ENCODE assay signal across 11 cellular contexts in the genomic region with DNA sequence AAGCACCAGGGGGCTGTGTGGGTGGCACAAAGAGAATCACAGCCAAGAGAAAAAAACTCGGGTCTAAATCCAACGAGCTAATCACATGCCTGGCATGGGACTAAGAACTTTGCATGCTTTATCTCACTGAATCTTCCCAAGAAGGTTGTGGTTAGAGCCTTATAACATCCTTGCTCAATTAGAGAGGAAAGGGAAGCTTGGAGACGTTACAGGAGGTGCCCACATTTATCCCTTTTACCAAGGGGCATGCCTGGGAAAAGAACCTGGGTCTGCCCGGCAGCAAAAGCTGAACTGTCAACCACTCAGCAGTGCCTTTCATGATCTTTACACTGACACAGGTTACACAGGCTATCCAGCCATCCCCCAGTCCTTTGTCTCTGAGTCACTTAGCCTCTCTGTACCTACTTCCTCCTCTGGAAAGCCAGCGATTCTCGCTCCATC.
DNase-seq lines count a peak whose midpoint lies in the region; TF ChIP-seq lines count a peak whose summit lies in the region.
"Had no signal": no experiment of that assay in that cellular context is flagged by ENCODE, and none has a peak within 500 bp of the region (broad histone marks: within the 10 kb centered on the region; RNA-seq: fewer than 3 reads in every experiment).

No MANE protein-coding gene starts in this region.

- CTCF ChIA-PET in PC-9 (lab: Charles Lee): interaction anchor here (0.5 to 0.7 kb wide), 5 partner anchors 94 to 137 kb away, joined by 3 to 9 read pairs (median 4); no protein-coding TSS in a partner anchor

- WGBS in spleen, 5 donors: 29 to 41% (median 36%) methylated on average over 5 to 6 of the region's 6 CpGs

- H3K27ac ChIP-seq in PC-9 (peak overlapping the region; percentile 16; the same call in 1 of the 2 replicates), spleen (peak overlapping the region in 1 of 8 donors; percentile 26)
- H3K27ac ChIP-seq: right lobe of liver, SJSA1 had no signal

- H3K9me2 ChIP-seq in PC-9 (ENCODE audit: insufficient read depth): no peaks in the 10 kb centered on the region

- BruUV-seq in PC-9 (replicated peaks; lab: Mats Ljungman, UMichigan): no TSS peak

- POLR2A ChIA-PET in PC-9 (lab: Charles Lee; ENCODE audit: unreplicated experiment): no interaction called here

- no peak for TF ChIP-seq POLR2A in spleen (IDR thresholded peaks at IDR 0.05)

- DNase-seq in GM12864 (ENCODE audit: low read depth) (peak; percentile 60), HFF-Myc (ENCODE audit: extremely low read depth, low read depth) (peak; percentile 52), PC-9 (peak; percentile 20 to 71), glomerular visceral epithelial cell (ENCODE audit: extremely low spot score) (peak; percentile 71), spleen (no peak), SKM-1 (lab: John Stamatoyannopoulos, UW; ENCODE audit: unreplicated experiment) (no peak), putamen (ENCODE audit: low spot score) (no peak)
- DNase-seq in NK-92 treated with Interleukin-12 subunit alpha and Interleukin-12 subunit beta, amount 100 ng/mL, for 24 hours (lab: John Stamatoyannopoulos, UW): no peak
- DNase-seq: activated T-cell treated with anti-CD3 and anti-CD28 coated beads, Interleukin-2, amount 50 U/mL, for 24 hours; right lobe of liver had no signal

- no peaks in the 10 kb centered on the region for H3K9me3 ChIP-seq in PC-9 (ENCODE audit: insufficient read depth, low read depth)
- no peaks in the 10 kb centered on the region for H3K9me3 ChIP-seq in spleen
- H3K9me3 ChIP-seq: right lobe of liver, SJSA1 had no signal

- TF ChIP-seq CTCF in GM12864 (IDR thresholded peaks at IDR 0.05; ENCODE audit: low read depth, low read length, missing control alignments): no peak
- TF ChIP-seq CTCF in HFF-Myc (IDR thresholded peaks at IDR 0.05; ENCODE audit: low read depth, low read length, missing control alignments): no peak
- TF ChIP-seq CTCF in PC-9 (conservative IDR thresholded peaks at IDR 0.05): no peak
- no peak for TF ChIP-seq CTCF in spleen (IDR thresholded peaks at IDR 0.05 in 8 of 11, conservative IDR thresholded peaks at IDR 0.05 in 3 of 11)

- H3K4me1 ChIP-seq in PC-9 (replicated peaks; ENCODE audit: insufficient read depth) (peaks cover 33% of the 10 kb centered on the region), spleen (peaks cover 0 to 22% (median 6%) of the 10 kb centered on the region in 6 donors)
- H3K4me1 ChIP-seq: right lobe of liver had no signal

- peaks cover 31% of the 10 kb centered on the region; the same call in 1 of the 2 replicates for H3F3A ChIP-seq in PC-9 (ENCODE audit: insufficient read depth, low read depth)

- H3K36me3 ChIP-seq in PC-9 (ENCODE audit: low read depth) (no peaks in the 10 kb centered on the region), spleen (no peaks in the 10 kb centered on the region)
- H3K36me3 ChIP-seq: right lobe of liver, SJSA1 had no signal

- H3K27me3 ChIP-seq in PC-9 (ENCODE audit: insufficient read depth, low read depth) (no peaks in the 10 kb centered on the region), spleen (replicated peaks in 1 of 7) (peaks cover 0 to 32% (median 0%) of the 10 kb centered on the region in 7 donors)
- H3K27me3 ChIP-seq: right lobe of liver, SJSA1 had no signal

- no peak overlapping the region for H3K4me3 ChIP-seq in GM12864 (ENCODE audit: low read depth, low read length)
- no peak overlapping the region for H3K4me3 ChIP-seq in HFF-Myc (replicated peaks; ENCODE audit: low read depth, low read length)
- no peak overlapping the region for H3K4me3 ChIP-seq in PC-9
- no peak overlapping the region for H3K4me3 ChIP-seq in spleen
- H3K4me3 ChIP-seq: right lobe of liver, SJSA1 had no signal

- H3K4me2 ChIP-seq in PC-9: peak overlapping the region; percentile 28; the same call in 1 of the 2 replicates

- H2AFZ ChIP-seq in PC-9: no peak overlapping the region

- H3K79me2 ChIP-seq in PC-9 (ENCODE audit: low read depth): no peaks in the 10 kb centered on the region

- H4K20me1 ChIP-seq in PC-9 (ENCODE audit: insufficient read depth): no peaks in the 10 kb centered on the region

- intact Hi-C loops in PC-9 (cut with micrococcal nuclease; ENCODE audit: unreplicated experiment) (loop anchor here (2.0 to 5.0 kb wide), 2 partner anchors 60 to 70 kb away; no protein-coding TSS in a partner anchor), spleen (cut with DNase I; ENCODE audit: low total_unique reads) (no loop called here)

Comparison
In these comparisons a context has a peak if more than half of its experiments do, and no peak if none do; other contexts are left out.
1. DNase-seq: peak in GM12864 (single experiment), HFF-Myc (single experiment), PC-9 (2 of 2) and glomerular visceral epithelial cell (single experiment); none in spleen (single experiment), NK-92 treated with Interleukin-12 subunit alpha and Interleukin-12 subunit beta, amount 100 ng/mL, for 24 hours (single experiment), SKM-1 (single experiment) and putamen (single experiment).